ENCODE assay signal across 8 cellular contexts in genomic region chr6:158220786-158221442, GRCh38. TPM values are rescaled to one million over a fixed set of nuclear protein-coding genes. Genes with fewer than 3 reads are reported as not detected.
DNase-seq lines count a peak whose midpoint lies in the region; ATAC-seq and TF ChIP-seq lines count a peak whose summit lies in the region.

No MANE protein-coding gene starts in this region.

- H3K27ac Mint-ChIP-seq in Calu3 (ENCODE audit: unreplicated experiment), result no peak overlapping the region
- H3K27ac Mint-ChIP-seq in neural progenitor cell, result no peak overlapping the region

- H3K4me1 ChIP-seq in KMS-11 (ENCODE audit: low read depth, poor library complexity, severe bottlenecking) (peaks cover 4% of the 10 kb centered on the region), neural progenitor cell (no peaks in the 10 kb centered on the region), suprapubic skin (peaks cover 8% of the 10 kb centered on the region)

- H3K79me2 ChIP-seq in KMS-11 (ENCODE audit: insufficient read depth, low read depth) (no peaks in the 10 kb centered on the region), neural progenitor cell (ENCODE audit: low read depth) (no peaks in the 10 kb centered on the region)

- peak overlapping the region; percentile 30; the same call in 1 of the 2 replicates for H2AFZ ChIP-seq in KMS-11 (ENCODE audit: low read depth)
- no peak overlapping the region for H2AFZ ChIP-seq in neural progenitor cell (replicated peaks)

- no peaks in the 10 kb centered on the region for H3K27me3 ChIP-seq in KMS-11 (ENCODE audit: insufficient read depth, low read depth)
- H3K27me3 ChIP-seq in neural progenitor cell, result no peaks in the 10 kb centered on the region
- no peaks in the 10 kb centered on the region for H3K27me3 ChIP-seq in suprapubic skin

- DNase-seq in Calu3 (peak; percentile 82), RPMI8226 (peak; percentile 82), fibroblast of pulmonary artery (ENCODE audit: low read depth) (peak; percentile 85), neural progenitor cell (ENCODE audit: low spot score) (peak; percentile 88), suprapubic skin (ENCODE audit: low spot score in 2 of 2) (peak; percentile 86 to 90)
- DNase-seq in activated T-helper 1 cell treated with anti-CD3 and anti-CD28 coated beads, Interleukin-2, amount 50 U/mL, for 16 hours (ENCODE audit: low read depth in 1 of 2, low spot score in 1 of 2), result peak; percentile 52 to 58

- TF ChIP-seq POLR2A in suprapubic skin (IDR thresholded peaks at IDR 0.05), result no peak

- no peak overlapping the region for H3K4me3 Mint-ChIP-seq in Calu3 (ENCODE audit: low read depth, unreplicated experiment)
- no peak overlapping the region for H3K4me3 Mint-ChIP-seq in neural progenitor cell

- no peak overlapping the region for H3K4me2 ChIP-seq in KMS-11
- H3K4me2 ChIP-seq in neural progenitor cell, result no peak overlapping the region

- H3K9ac ChIP-seq in KMS-11 (no peak overlapping the region), neural progenitor cell (no peak overlapping the region)

- H3K4me1 Mint-ChIP-seq in Calu3 (ENCODE audit: low read depth, unreplicated experiment) (no peaks in the 10 kb centered on the region), neural progenitor cell (peaks cover 3% of the 10 kb centered on the region)

- TF ChIP-seq CTCF in Calu3 (IDR thresholded peaks at IDR 0.05; ENCODE audit: unreplicated experiment) (peak; percentile 86), KMS-11 (conservative IDR thresholded peaks at IDR 0.05; ENCODE audit: low read depth, low read length) (no peak; the same call in none of the 2 replicates), fibroblast of pulmonary artery (IDR thresholded peaks at IDR 0.05; ENCODE audit: low read length, missing control alignments) (peak; percentile 96), neural progenitor cell (IDR thresholded peaks at IDR 0.05) (peak; percentile 94), suprapubic skin (IDR thresholded peaks at IDR 0.05) (peak; percentile 88 to 92)

- WGBS in suprapubic skin, result 10% methylated on average over 10 of the region's 10 CpGs

- CTCF ChIA-PET in Calu3 (lab: Charles Lee), result interaction anchor here (0.6 to 1.0 kb wide), 8 partner anchors 10 to 384 kb away, joined by 3 to 9 read pairs (median 3); no protein-coding TSS in a partner anchor

- no peak overlapping the region for H3K4me3 ChIP-seq in KMS-11 (IDR thresholded peaks at IDR 0.05; ENCODE audit: insufficient read depth, low read depth, low read length)
- no peak overlapping the region for H3K4me3 ChIP-seq in fibroblast of pulmonary artery (replicated peaks; ENCODE audit: low read depth, low read length)
- no peak overlapping the region for H3K4me3 ChIP-seq in neural progenitor cell
- H3K4me3 ChIP-seq in suprapubic skin, result no peak overlapping the region

- no TSS peak for BruUV-seq in Calu3 (replicated peaks; lab: Mats Ljungman, UMichigan)

- peak; percentile 77 for ATAC-seq in GM21423 (IDR thresholded peaks at IDR 0.05; ENCODE audit: unreplicated experiment)

- intact Hi-C loops in Calu3 (cut with micrococcal nuclease; ENCODE audit: unreplicated experiment), result loop anchor here (2.0 kb wide), 1 partner anchor 298 kb away; no protein-coding TSS in a partner anchor

- TF ChIP-seq EP300 in suprapubic skin (IDR thresholded peaks at IDR 0.05), result no peak

- H3K36me3 Mint-ChIP-seq in Calu3 (ENCODE audit: insufficient read depth, unreplicated experiment) (no peaks in the 10 kb centered on the region), neural progenitor cell (no peaks in the 10 kb centered on the region)

- H3K27ac ChIP-seq in KMS-11 (no peak overlapping the region), neural progenitor cell (no peak overlapping the region), suprapubic skin (no peak overlapping the region)

- H3K9me3 ChIP-seq in neural progenitor cell (ENCODE audit: low read depth), result no peaks in the 10 kb centered on the region
- no peaks in the 10 kb centered on the region for H3K9me3 ChIP-seq in suprapubic skin

- H3K27me3 Mint-ChIP-seq in Calu3 (ENCODE audit: unreplicated experiment) (no peaks in the 10 kb centered on the region), neural progenitor cell (ENCODE audit: insufficient read depth, low read depth) (peaks cover 7% of the 10 kb centered on the region)

- H3K36me3 ChIP-seq in KMS-11 (ENCODE audit: insufficient read depth) (no peaks in the 10 kb centered on the region), neural progenitor cell (no peaks in the 10 kb centered on the region), suprapubic skin (no peaks in the 10 kb centered on the region)

- peaks cover 3% of the 10 kb centered on the region for H3F3A ChIP-seq in neural progenitor cell (ENCODE audit: low read depth)

- H4K20me1 ChIP-seq in KMS-11 (ENCODE audit: insufficient read depth), result no peaks in the 10 kb centered on the region
- H4K20me1 ChIP-seq in neural progenitor cell (ENCODE audit: low read depth), result no peaks in the 10 kb centered on the region

- no peaks in the 10 kb centered on the region for H3K9me3 Mint-ChIP-seq in Calu3 (ENCODE audit: low read depth, unreplicated experiment)
- H3K9me3 Mint-ChIP-seq in neural progenitor cell, result no peaks in the 10 kb centered on the region

RNA-seq across cellular contexts. Expression of gene GTF2H5, which starts 52.8 kb away (rescaled TPM):
- total RNA-seq in Calu3 (2022), result 25.0 and 26.7 TPM in 2 replicates
- total RNA-seq in neural progenitor cell (ENCODE audit: low replicate concordance), result 5.2 and 12.4 TPM in 2 replicates
- total RNA-seq in suprapubic skin, result 1 to 10 TPM; 1.8 to 3.2 (median 2.1) TPM

RNA-seq across cellular contexts. Expression of gene SERAC1, which starts 52.9 kb away (rescaled TPM):
- total RNA-seq in Calu3 (2022) (5.5 and 5.9 TPM in 2 replicates), neural progenitor cell (ENCODE audit: low replicate concordance) (25.0 and 35.7 TPM in 2 replicates), suprapubic skin (10 to 100 TPM in 1 of 4 donors, 1 to 10 TPM in 3; 7.8 to 11.0 (median 8.7) TPM)
